Comparison of ENCODE assay signal across 24 cellular contexts in the genomic region with DNA sequence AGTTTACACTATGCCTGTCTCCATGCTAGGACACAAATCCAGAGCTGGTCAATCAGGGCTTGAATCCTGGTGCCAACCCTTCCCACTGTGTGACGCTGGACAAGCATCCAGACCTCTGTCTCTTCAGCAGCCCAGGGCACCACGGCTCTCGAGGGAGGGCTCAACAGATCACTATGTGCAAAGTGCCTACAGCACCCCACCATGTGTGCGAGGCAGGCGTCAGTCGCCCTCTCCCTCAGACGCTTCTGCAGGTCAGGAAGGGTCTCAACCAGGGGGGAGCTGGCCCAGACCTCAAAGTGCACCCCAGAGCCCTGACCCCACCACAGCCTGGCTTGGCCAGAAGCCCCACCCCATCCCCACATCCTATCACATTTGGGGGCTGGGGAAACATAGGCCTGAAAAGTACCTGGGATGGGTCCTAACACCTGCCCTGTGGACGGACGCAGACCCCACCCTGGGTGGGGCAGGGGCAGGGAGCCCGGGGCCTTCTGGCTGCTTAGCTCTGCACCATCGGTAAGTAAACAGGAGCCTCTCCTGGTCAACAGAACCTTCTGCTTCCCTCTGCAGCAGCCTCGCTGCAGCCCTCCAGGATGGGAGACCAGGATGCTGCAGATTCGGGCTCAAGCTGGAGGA. TPM values are rescaled to one million over a fixed set of nuclear protein-coding genes. Genes with fewer than 3 reads are reported as not detected.
DNase-seq lines count a peak whose midpoint lies in the region; ATAC-seq and TF ChIP-seq lines count a peak whose summit lies in the region.
"Had no signal": no experiment of that assay in that cellular context is flagged by ENCODE, and none has a peak within 500 bp of the region (broad histone marks: within the 10 kb centered on the region; RNA-seq: fewer than 3 reads in every experiment).

No MANE protein-coding gene starts in this region.

- H3K27ac Mint-ChIP-seq in progenitor cell of endocrine pancreas: peak overlapping the region; percentile 29
- H3K27ac Mint-ChIP-seq: activated naive CD4-positive, alpha-beta T cell treated with anti-CD3 and anti-CD28 coated beads for 36 hours; CD4-positive, alpha-beta T cell; stimulated activated naive CD8-positive, alpha-beta T cell treated with anti-CD3 and anti-CD28 coated beads, Interleukin-15, amount 100 ng/mL, for 72 hours had no signal

- H3K4me1 ChIP-seq in NT2/D1 (ENCODE audit: insufficient read depth, insufficient read length) (peaks cover 28% of the 10 kb centered on the region), left lung (peaks cover 6 to 16% of the 10 kb centered on the region in 2 donors)

- no peak overlapping the region for H3K27ac ChIP-seq in left lung
- H3K27ac ChIP-seq: breast epithelium, esophagus squamous epithelium, Peyer's patch, sigmoid colon, tibial artery had no signal

- no peak for TF ChIP-seq RAD21 in Ishikawa (IDR thresholded peaks at IDR 0.05; ENCODE audit: low read depth)

- no peaks in the 10 kb centered on the region for H3K36me3 Mint-ChIP-seq in progenitor cell of endocrine pancreas (ENCODE audit: insufficient read depth)

- TF ChIP-seq CTCF in left lung (IDR thresholded peaks at IDR 0.05) (no peak), progenitor cell of endocrine pancreas (IDR thresholded peaks at IDR 0.05; ENCODE audit: unreplicated experiment) (no peak)

- intact Hi-C loops in left lung (cut with DNase I): no loop called here

- no peaks in the 10 kb centered on the region for H3K27me3 Mint-ChIP-seq in progenitor cell of endocrine pancreas

- H3K4me3 Mint-ChIP-seq in progenitor cell of endocrine pancreas (ENCODE audit: low read depth): peak overlapping the region; percentile 14
- H3K4me3 Mint-ChIP-seq: activated naive CD4-positive, alpha-beta T cell treated with anti-CD3 and anti-CD28 coated beads for 36 hours; activated T-cell treated with anti-CD3 and anti-CD28 coated beads, Interleukin-2, amount 50 U/mL, for 4 hours; CD4-positive, alpha-beta T cell; stimulated activated naive CD8-positive, alpha-beta T cell treated with anti-CD3 and anti-CD28 coated beads, Interleukin-15, amount 100 ng/mL, for 72 hours had no signal

- H3K27me3 ChIP-seq in NT2/D1 (ENCODE audit: insufficient read depth, insufficient read length) (peaks cover 16% of the 10 kb centered on the region), left lung (peaks cover 25 to 63% of the 10 kb centered on the region in 2 donors)

- H3K9me3 ChIP-seq in NT2/D1 (ENCODE audit: insufficient read depth, low read length): peaks cover 4% of the 10 kb centered on the region; the same call in 1 of the 2 replicates
- H3K9me3 ChIP-seq in left lung: no peaks in the 10 kb centered on the region
- H3K9me3 ChIP-seq: breast epithelium, esophagus squamous epithelium, Peyer's patch, sigmoid colon, tibial artery had no signal

- TF ChIP-seq EP300 in Ishikawa (IDR thresholded peaks at IDR 0.05; ENCODE audit: borderline replicate concordance): no peak

- no peak for ATAC-seq in left lung
- ATAC-seq: activated T-cell treated with anti-CD3 and anti-CD28 coated beads, Interleukin-2, amount 50 U/mL, for 4 hours; stimulated activated naive CD8-positive, alpha-beta T cell treated with anti-CD3 and anti-CD28 coated beads, Interleukin-15, amount 100 ng/mL, for 72 hours had no signal

- H3K9me3 Mint-ChIP-seq in progenitor cell of endocrine pancreas (ENCODE audit: low read depth): no peaks in the 10 kb centered on the region
- H3K9me3 Mint-ChIP-seq: activated naive CD4-positive, alpha-beta T cell treated with anti-CD3 and anti-CD28 coated beads for 36 hours; activated T-cell treated with anti-CD3 and anti-CD28 coated beads, Interleukin-2, amount 50 U/mL, for 4 hours; CD4-positive, alpha-beta T cell; stimulated activated naive CD8-positive, alpha-beta T cell treated with anti-CD3 and anti-CD28 coated beads, Interleukin-15, amount 100 ng/mL, for 72 hours had no signal

- H3K36me3 ChIP-seq in NT2/D1 (ENCODE audit: insufficient read depth, insufficient read length, low read length) (peaks cover 27% of the 10 kb centered on the region), left lung (no peaks in the 10 kb centered on the region)
- H3K36me3 ChIP-seq: breast epithelium, esophagus squamous epithelium, Peyer's patch had no signal

- H3K4me3 ChIP-seq in NT2/D1 (ENCODE audit: insufficient read length, low read depth) (no peak overlapping the region), left lung (no peak overlapping the region)
- H3K4me3 ChIP-seq: breast epithelium, esophagus squamous epithelium, Peyer's patch, sigmoid colon, tibial artery had no signal

- H3K4me1 Mint-ChIP-seq in progenitor cell of endocrine pancreas (ENCODE audit: low read depth): peaks cover 12% of the 10 kb centered on the region

- DNase-seq in NT2/D1 (ENCODE audit: low read depth, low spot score) (no peak), left lung (peak; percentile 25 to 62), progenitor cell of endocrine pancreas (ENCODE audit: low spot score, unreplicated experiment) (peak; percentile 4), middle frontal gyrus (ENCODE audit: extremely low spot score, low spot score) (no peak), Ammon's horn (ENCODE audit: low spot score) (no peak), putamen (ENCODE audit: low spot score) (no peak)
- DNase-seq: activated CD8-positive, alpha-beta memory T cell treated with anti-CD3 and anti-CD28 coated beads for 24 hours; activated naive CD4-positive, alpha-beta T cell treated with anti-CD3 and anti-CD28 coated beads for 36 hours; activated T-cell treated with anti-CD3 and anti-CD28 coated beads, Interleukin-2, amount 50 U/mL, for 4 hours; amniotic stem cell; DMS 273 treated with DMSO at 0.1 percent for 48 hours; esophagus squamous epithelium; mammary epithelial cell; NCI-H1105; NCI-H2081 treated with DMSO at 0.1 percent for 48 hours; NCI-H446; NK-92 treated with Interleukin-12 subunit alpha and Interleukin-12 subunit beta, amount 100 ng/mL, for 24 hours; Peyer's patch; sigmoid colon; stimulated activated naive CD8-positive, alpha-beta T cell treated with anti-CD3 and anti-CD28 coated beads, Interleukin-15, amount 100 ng/mL, for 72 hours had no signal

- H3K9ac ChIP-seq in NT2/D1 (ENCODE audit: insufficient read length, low read depth): peak overlapping the region; percentile 14

TF ChIP-seq in Ishikawa, 13 proteins besides CTCF, POLR2A, EP300 and RAD21:
- TF ChIP-seq, protein P1, sequence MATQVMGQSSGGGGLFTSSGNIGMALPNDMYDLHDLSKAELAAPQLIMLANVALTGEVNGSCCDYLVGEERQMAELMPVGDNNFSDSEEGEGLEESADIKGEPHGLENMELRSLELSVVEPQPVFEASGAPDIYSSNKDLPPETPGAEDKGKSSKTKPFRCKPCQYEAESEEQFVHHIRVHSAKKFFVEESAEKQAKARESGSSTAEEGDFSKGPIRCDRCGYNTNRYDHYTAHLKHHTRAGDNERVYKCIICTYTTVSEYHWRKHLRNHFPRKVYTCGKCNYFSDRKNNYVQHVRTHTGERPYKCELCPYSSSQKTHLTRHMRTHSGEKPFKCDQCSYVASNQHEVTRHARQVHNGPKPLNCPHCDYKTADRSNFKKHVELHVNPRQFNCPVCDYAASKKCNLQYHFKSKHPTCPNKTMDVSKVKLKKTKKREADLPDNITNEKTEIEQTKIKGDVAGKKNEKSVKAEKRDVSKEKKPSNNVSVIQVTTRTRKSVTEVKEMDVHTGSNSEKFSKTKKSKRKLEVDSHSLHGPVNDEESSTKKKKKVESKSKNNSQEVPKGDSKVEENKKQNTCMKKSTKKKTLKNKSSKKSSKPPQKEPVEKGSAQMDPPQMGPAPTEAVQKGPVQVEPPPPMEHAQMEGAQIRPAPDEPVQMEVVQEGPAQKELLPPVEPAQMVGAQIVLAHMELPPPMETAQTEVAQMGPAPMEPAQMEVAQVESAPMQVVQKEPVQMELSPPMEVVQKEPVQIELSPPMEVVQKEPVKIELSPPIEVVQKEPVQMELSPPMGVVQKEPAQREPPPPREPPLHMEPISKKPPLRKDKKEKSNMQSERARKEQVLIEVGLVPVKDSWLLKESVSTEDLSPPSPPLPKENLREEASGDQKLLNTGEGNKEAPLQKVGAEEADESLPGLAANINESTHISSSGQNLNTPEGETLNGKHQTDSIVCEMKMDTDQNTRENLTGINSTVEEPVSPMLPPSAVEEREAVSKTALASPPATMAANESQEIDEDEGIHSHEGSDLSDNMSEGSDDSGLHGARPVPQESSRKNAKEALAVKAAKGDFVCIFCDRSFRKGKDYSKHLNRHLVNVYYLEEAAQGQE (IDR thresholded peaks at IDR 0.05; ENCODE audit: low read depth): no peak
- 0 out of 2 replicates have a peak, but pooled peaks have one; percentile 11 for TF ChIP-seq TAF1 (IDR thresholded peaks at IDR 0.05; ENCODE audit: low read depth)
- TF ChIP-seq TEAD4 (IDR thresholded peaks at IDR 0.05): no peak

RNA-seq across cellular contexts. Expression of a gene that starts 2.9 kb away (rescaled TPM):
- 1 to 10 TPM; 1.1 to 2.4 TPM for total RNA-seq in left lung
- total RNA-seq in progenitor cell of endocrine pancreas: 13.2 and 13.8 TPM in 2 replicates
- total RNA-seq: CD4-positive, alpha-beta T cell had no signal

RNA-seq across cellular contexts. Expression of a gene that starts 49.0 kb away (rescaled TPM):
- total RNA-seq in left lung (10 to 100 TPM; 16.8 to 34.5 TPM), progenitor cell of endocrine pancreas (159 TPM in 2 replicates)
- total RNA-seq: activated naive CD4-positive, alpha-beta T cell treated with anti-CD3 and anti-CD28 coated beads for 36 hours had no signal

Comparison
In these comparisons a context has a peak if more than half of its experiments do, and no peak if none do; other contexts are left out.
1. DNase-seq: peak in left lung (2 of 2) and progenitor cell of endocrine pancreas (single experiment); none in NT2/D1 (single experiment), middle frontal gyrus (single experiment), Ammon's horn (single experiment) and putamen (single experiment).